Comparison of ENCODE assay signal across 1 cellular context in the genomic region with DNA sequence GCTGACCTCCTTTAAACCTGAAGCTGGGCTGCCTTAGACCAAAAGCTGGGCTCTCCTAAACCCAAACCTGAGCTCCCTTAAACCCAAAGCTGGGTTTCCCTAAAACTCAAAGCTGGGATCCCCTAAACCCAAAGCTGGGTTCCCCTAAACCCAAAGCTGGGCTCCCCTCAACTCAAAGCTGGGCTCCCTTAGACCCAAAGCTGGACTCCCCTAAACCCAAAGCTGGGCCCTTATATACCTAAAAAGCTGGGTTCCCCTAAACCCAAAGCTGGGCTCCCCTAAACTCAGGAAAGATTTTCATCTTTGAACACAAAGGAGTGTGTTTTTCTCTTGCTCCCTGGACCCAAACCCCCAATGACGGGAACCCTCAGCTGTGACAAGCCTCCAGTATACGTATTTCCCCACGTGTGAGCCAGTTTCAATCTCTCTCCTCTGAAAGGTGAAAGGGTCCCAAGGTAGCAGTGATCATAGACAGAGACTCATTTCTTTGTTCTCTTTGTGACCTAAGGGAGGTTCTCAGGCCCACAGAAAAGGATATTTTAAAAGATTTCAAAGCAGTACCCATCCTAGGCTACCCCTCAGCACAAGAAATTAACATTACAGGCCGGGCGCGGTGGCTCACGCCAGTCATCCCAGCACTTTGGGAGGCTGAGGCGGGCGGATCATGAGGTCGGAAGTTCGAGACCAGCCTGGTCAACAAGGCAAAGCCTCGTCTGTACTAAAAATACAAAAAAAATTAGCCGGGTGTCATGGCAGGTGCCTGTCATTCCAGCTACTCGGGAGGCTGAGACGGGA.
TF ChIP-seq lines count a peak whose summit lies in the region.

No MANE protein-coding gene starts in this region.

TF ChIP-seq in GM23338, 12 proteins besides CTCF, POLR2A, EP300 and RAD21 (continued from another document):
- TF ChIP-seq, protein P1, sequence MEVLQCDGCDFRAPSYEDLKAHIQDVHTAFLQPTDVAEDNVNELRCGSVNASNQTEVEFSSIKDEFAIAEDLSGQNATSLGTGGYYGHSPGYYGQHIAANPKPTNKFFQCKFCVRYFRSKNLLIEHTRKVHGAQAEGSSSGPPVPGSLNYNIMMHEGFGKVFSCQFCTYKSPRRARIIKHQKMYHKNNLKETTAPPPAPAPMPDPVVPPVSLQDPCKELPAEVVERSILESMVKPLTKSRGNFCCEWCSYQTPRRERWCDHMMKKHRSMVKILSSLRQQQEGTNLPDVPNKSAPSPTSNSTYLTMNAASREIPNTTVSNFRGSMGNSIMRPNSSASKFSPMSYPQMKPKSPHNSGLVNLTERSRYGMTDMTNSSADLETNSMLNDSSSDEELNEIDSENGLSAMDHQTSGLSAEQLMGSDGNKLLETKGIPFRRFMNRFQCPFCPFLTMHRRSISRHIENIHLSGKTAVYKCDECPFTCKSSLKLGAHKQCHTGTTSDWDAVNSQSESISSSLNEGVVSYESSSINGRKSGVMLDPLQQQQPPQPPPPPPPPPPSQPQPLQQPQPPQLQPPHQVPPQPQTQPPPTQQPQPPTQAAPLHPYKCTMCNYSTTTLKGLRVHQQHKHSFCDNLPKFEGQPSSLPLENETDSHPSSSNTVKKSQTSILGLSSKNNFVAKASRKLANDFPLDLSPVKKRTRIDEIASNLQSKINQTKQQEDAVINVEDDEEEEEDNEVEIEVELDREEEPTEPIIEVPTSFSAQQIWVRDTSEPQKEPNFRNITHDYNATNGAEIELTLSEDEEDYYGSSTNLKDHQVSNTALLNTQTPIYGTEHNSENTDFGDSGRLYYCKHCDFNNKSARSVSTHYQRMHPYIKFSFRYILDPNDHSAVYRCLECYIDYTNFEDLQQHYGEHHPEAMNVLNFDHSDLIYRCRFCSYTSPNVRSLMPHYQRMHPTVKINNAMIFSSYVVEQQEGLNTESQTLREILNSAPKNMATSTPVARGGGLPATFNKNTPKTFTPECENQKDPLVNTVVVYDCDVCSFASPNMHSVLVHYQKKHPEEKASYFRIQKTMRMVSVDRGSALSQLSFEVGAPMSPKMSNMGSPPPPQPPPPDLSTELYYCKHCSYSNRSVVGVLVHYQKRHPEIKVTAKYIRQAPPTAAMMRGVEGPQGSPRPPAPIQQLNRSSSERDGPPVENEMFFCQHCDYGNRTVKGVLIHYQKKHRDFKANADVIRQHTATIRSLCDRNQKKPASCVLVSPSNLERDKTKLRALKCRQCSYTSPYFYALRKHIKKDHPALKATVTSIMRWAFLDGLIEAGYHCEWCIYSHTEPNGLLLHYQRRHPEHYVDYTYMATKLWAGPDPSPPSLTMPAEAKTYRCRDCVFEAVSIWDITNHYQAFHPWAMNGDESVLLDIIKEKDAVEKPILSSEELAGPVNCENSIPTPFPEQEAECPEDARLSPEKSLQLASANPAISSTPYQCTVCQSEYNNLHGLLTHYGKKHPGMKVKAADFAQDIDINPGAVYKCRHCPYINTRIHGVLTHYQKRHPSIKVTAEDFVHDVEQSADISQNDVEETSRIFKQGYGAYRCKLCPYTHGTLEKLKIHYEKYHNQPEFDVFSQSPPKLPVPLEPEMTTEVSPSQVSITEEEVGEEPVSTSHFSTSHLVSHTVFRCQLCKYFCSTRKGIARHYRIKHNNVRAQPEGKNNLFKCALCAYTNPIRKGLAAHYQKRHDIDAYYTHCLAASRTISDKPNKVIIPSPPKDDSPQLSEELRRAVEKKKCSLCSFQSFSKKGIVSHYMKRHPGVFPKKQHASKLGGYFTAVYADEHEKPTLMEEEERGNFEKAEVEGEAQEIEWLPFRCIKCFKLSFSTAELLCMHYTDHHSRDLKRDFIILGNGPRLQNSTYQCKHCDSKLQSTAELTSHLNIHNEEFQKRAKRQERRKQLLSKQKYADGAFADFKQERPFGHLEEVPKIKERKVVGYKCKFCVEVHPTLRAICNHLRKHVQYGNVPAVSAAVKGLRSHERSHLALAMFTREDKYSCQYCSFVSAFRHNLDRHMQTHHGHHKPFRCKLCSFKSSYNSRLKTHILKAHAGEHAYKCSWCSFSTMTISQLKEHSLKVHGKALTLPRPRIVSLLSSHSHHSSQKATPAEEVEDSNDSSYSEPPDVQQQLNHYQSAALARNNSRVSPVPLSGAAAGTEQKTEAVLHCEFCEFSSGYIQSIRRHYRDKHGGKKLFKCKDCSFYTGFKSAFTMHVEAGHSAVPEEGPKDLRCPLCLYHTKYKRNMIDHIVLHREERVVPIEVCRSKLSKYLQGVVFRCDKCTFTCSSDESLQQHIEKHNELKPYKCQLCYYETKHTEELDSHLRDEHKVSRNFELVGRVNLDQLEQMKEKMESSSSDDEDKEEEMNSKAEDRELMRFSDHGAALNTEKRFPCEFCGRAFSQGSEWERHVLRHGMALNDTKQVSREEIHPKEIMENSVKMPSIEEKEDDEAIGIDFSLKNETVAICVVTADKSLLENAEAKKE (CRISPR knock-in tag; IDR thresholded peaks at IDR 0.05): no peak
